ENCODE assay signal across 8 cellular contexts in genomic region chr15:80403712-80404056, GRCh38. TPM values are rescaled to one million over a fixed set of nuclear protein-coding genes. Genes with fewer than 3 reads are reported as not detected.
DNase-seq lines count a peak whose midpoint lies in the region; ATAC-seq, FAIRE-seq and TF ChIP-seq lines count a peak whose summit lies in the region.

No MANE protein-coding gene starts in this region.

- H4K8ac ChIP-seq in H1 (ENCODE audit: extremely low read depth, insufficient read depth, low read length), result peak overlapping the region; percentile 95

- H2BK20ac ChIP-seq in H1 (ENCODE audit: low read length), result no peak overlapping the region

- H3K4ac ChIP-seq in H1 (replicated peaks; ENCODE audit: insufficient read length, low read depth, low read length), result no peak overlapping the region

- FAIRE-seq in H1 (lab: Jason Lieb, UNC), result no peak

- H2BK12ac ChIP-seq in H1 (ENCODE audit: low read depth, low read length), result 0 out of 2 replicates have a peak overlapping the region, but pooled peaks have one; percentile 39

- no peaks in the 10 kb centered on the region for H3K9me3 Mint-ChIP-seq in mesothelial cell of epicardium

- H3K4me2 ChIP-seq in H1 (ENCODE audit: insufficient read depth in 1 of 2, low read depth in 2 of 2, low read length in 2 of 2), result peak overlapping the region; percentile 81 to 87

- no peak for TF ChIP-seq EP300 in H1 (IDR thresholded peaks at IDR 0.05; ENCODE audit: borderline replicate concordance in 1 of 2, low read depth in 2 of 2, low read length in 2 of 2)

- no peak overlapping the region for H3K56ac ChIP-seq in H1 (replicated peaks; ENCODE audit: insufficient read length, low read depth, low read length)

- TF ChIP-seq POLR2A in H1 (IDR thresholded peaks at IDR 0.05; ENCODE audit: control extremely low read depth in 1 of 2, low read depth in 2 of 2, low read length in 2 of 2), result peak in 1 of 2 experiments; percentile 81; a peak in 1 of 3 replicates

- no peaks in the 10 kb centered on the region for H3K36me3 ChIP-seq in ACC112 (ENCODE audit: insufficient read depth, low read length)
- H3K36me3 ChIP-seq in H1 (ENCODE audit: control insufficient read depth in 2 of 4, insufficient read depth in 4 of 4, low read length in 3 of 4), result no peaks in the 10 kb centered on the region

- ATAC-seq in GM21526 (IDR thresholded peaks at IDR 0.05; ENCODE audit: low FRiP score, unreplicated experiment), result no peak

- DNase-seq in LoVo (ENCODE audit: low spot score) (peak; percentile 30), H1 (ENCODE audit: low read depth in 1 of 2, low spot score in 2 of 2) (peak in 1 of 2 experiments; percentile 71), mesothelial cell of epicardium (ENCODE audit: low spot score in 2 of 2, unreplicated experiment in 2 of 2) (peak; percentile 26 to 60), T1000 (lab: John Stamatoyannopoulos, UW) (no peak), NCI-H446 treated with DMSO at 0.1 percent for 48 hours (lab: John Stamatoyannopoulos, UW) (no peak)
- no peak for DNase-seq in stimulated activated naive CD4-positive, alpha-beta T cell treated with Interleukin-2 at 50 U/mL for 16 hours (lab: John Stamatoyannopoulos, UW)

- H3K27ac ChIP-seq in ACC112 (ENCODE audit: low read depth, low read length) (no peak overlapping the region), H1 (ENCODE audit: low read depth, low read length) (peak overlapping the region; percentile 75)

- no peak overlapping the region for H2AK5ac ChIP-seq in H1 (ENCODE audit: low read depth, low read length)

- no peaks in the 10 kb centered on the region for H3K9me3 ChIP-seq in H1 (ENCODE audit: insufficient read depth in 2 of 2, low read depth in 1 of 2, low read length in 1 of 2)

- H2BK15ac ChIP-seq in H1 (ENCODE audit: low read length), result no peak overlapping the region

- peak overlapping the region; percentile 58 for H3K4me3 Mint-ChIP-seq in mesothelial cell of epicardium

- peak overlapping the region; percentile 31 for H4K91ac ChIP-seq in H1 (replicated peaks; ENCODE audit: insufficient read length, low read length)

- peaks cover 95% of the 10 kb centered on the region for H3K27me3 ChIP-seq in ACC112 (ENCODE audit: insufficient read depth, low read length)
- H3K27me3 ChIP-seq in H1 (replicated peaks in 1 of 4; ENCODE audit: control insufficient read depth in 3 of 4, extremely low read depth in 1 of 4, insufficient read depth in 3 of 4, low read length in 3 of 4), result peaks cover 0 to 8% (median 3%) of the 10 kb centered on the region in 4 experiments; a peak in 4 of 7 replicates

- H3K79me1 ChIP-seq in H1 (ENCODE audit: low read depth, low read length), result no peaks in the 10 kb centered on the region; the same call in 1 of the 2 replicates

- H3K23me2 ChIP-seq in H1 (ENCODE audit: low read depth, low read length), result peaks cover 9% of the 10 kb centered on the region; the same call in 1 of the 2 replicates

- CTCF ChIA-PET in H1 (lab: Charles Lee; ENCODE audit: partially characterized antibody), result no interaction called here

- no peak overlapping the region for H4K5ac ChIP-seq in H1 (ENCODE audit: insufficient read length, low read depth, low read length)

- POLR2A ChIA-PET in H1 (lab: Charles Lee; ENCODE audit: partially characterized antibody), result interaction anchor here (1.3 to 1.4 kb wide), 2 partner anchors 10 kb away, joined by 5 read pairs; no protein-coding TSS in a partner anchor

- H3K4me1 ChIP-seq in ACC112 (ENCODE audit: control insufficient read depth, insufficient read depth, low read length, unreplicated experiment) (peaks cover 4% of the 10 kb centered on the region), H1 (replicated peaks in 1 of 4; ENCODE audit: control insufficient read depth in 3 of 4, insufficient read depth in 4 of 4, low read length in 3 of 4) (peaks cover 0 to 12% (median 5%) of the 10 kb centered on the region in 4 experiments; a peak in 6 of 7 replicates)

- H3K9ac ChIP-seq in H1 (replicated peaks in 1 of 4; ENCODE audit: extremely low read depth in 1 of 4, low read depth in 3 of 4, low read length in 3 of 4), result peak overlapping the region; percentile 78 to 89 (median 84)

- no peak for TF ChIP-seq CTCF in H1 (IDR thresholded peaks at IDR 0.05; ENCODE audit: control extremely low read depth in 1 of 3, insufficient read depth in 1 of 3, low read depth in 1 of 3, low read length in 3 of 3)
- TF ChIP-seq CTCF in mesothelial cell of epicardium (IDR thresholded peaks at IDR 0.05; ENCODE audit: unreplicated experiment), result no peak

- H2BK5ac ChIP-seq in H1 (ENCODE audit: low read depth, low read length), result no peak overlapping the region; the same call in 1 of the 2 replicates

- H2AFZ ChIP-seq in ACC112 (ENCODE audit: low read length, unreplicated experiment) (no peak overlapping the region), H1 (ENCODE audit: low read length) (no peak overlapping the region)

- no peak overlapping the region for H3K23ac ChIP-seq in H1 (ENCODE audit: insufficient read length)

- H3K4me3 ChIP-seq in ACC112 (ENCODE audit: low read depth, low read length) (peak overlapping the region; percentile 69), H1 (ENCODE audit: extremely low read depth in 1 of 4, insufficient read depth in 2 of 4, low read depth in 3 of 4, low read length in 4 of 4) (peak overlapping the region; percentile 46 to 81 (median 68))

- H3K27me3 Mint-ChIP-seq in mesothelial cell of epicardium (ENCODE audit: low read depth), result peaks cover 53% of the 10 kb centered on the region

- no peak overlapping the region for H3K14ac ChIP-seq in H1 (ENCODE audit: insufficient read length)

- TF ChIP-seq RAD21 in H1 (IDR thresholded peaks at IDR 0.05 in 1 of 2, conservative IDR thresholded peaks at IDR 0.05 in 1 of 2; ENCODE audit: low read depth in 2 of 2, low read length in 2 of 2), result no peak

- no peak overlapping the region for H2BK120ac ChIP-seq in H1 (replicated peaks; ENCODE audit: low read depth, low read length)

- WGBS in H1 (ENCODE audit: extremely low coverage in 1 of 2, insufficient coverage in 1 of 2, insufficient read length in 1 of 2, insufficient replicate concordance in 2 of 2, low coverage in 1 of 2, low lambda C conversion rate in 2 of 2, missing lambda C conversion rate in 1 of 2), 2 experiments, result 3% methylated on average over 30 of the region's 30 CpGs; no CpG with 5 or more reads in 1 of the 2 experiments

- H3K79me2 ChIP-seq in ACC112 (ENCODE audit: control insufficient read depth, insufficient read depth, low read length, unreplicated experiment), result no peaks in the 10 kb centered on the region
- H3K79me2 ChIP-seq in H1 (ENCODE audit: control insufficient read depth in 1 of 2, insufficient read depth in 2 of 2, low read length in 2 of 2), result peaks cover 0 to 6% of the 10 kb centered on the region in 2 experiments; a peak in 2 of 4 replicates

- peak overlapping the region; percentile 96 for H3K18ac ChIP-seq in H1 (ENCODE audit: extremely low read depth, low read length)

- peaks cover 8% of the 10 kb centered on the region for H3K4me1 Mint-ChIP-seq in mesothelial cell of epicardium

- H3K27ac Mint-ChIP-seq in mesothelial cell of epicardium, result no peak overlapping the region

- H3K36me3 Mint-ChIP-seq in mesothelial cell of epicardium, result peaks cover 3% of the 10 kb centered on the region

- H4K20me1 ChIP-seq in H1 (replicated peaks in 1 of 2; ENCODE audit: control insufficient read depth in 1 of 2, insufficient read depth in 2 of 2, low read length in 2 of 2), result peaks cover 0 to 3% of the 10 kb centered on the region in 2 experiments

TF ChIP-seq in H1, 55 proteins besides CTCF, POLR2A, EP300 and RAD21 (continues in another document):
- TF ChIP-seq SIN3A (conservative IDR thresholded peaks at IDR 0.05 in 1 of 2, IDR thresholded peaks at IDR 0.05 in 1 of 2; ENCODE audit: low read depth in 1 of 2, low read length in 2 of 2), result no peak

RNA-seq across cellular contexts. Expression of gene ARNT2, which starts 0.5 kb away (rescaled TPM):
- total RNA-seq in H1 (2021; fragmentation: NEBNext Ultra II Directional; extraction: Animal tissue kit (Norgen Biotek cat#: 25700)), result 13.8 and 14.6 TPM in 2 replicates
- 9.5 and 10.0 TPM in 2 replicates for polyA plus RNA-seq in H1 (2011; rRNA removed)
- 7.7 TPM for polyA plus RNA-seq in H1 (2011; cell fraction: cytosol; rRNA removed)
- polyA plus RNA-seq in H1 (2011; cell fraction: nucleus; rRNA removed), result 13.5 TPM
- polyA plus RNA-seq in H1 (2012, experiment 1 of 2), result 9.6 to 12.4 TPM (median 10.8 TPM) in 4 replicates
- 4.3 TPM for polyA plus RNA-seq in H1 (2012, experiment 2 of 2)
- polyA plus RNA-seq in H1 (2013, experiment 1 of 2), result 3.7 TPM
- polyA plus RNA-seq in H1 (2013, experiment 2 of 2), result 4.0 TPM
- polyA minus RNA-seq in H1 (2011; rRNA and poly(A)+ RNA removed), result 18.9 and 28.1 TPM in 2 replicates
- polyA minus RNA-seq in H1 (2011; cell fraction: cytosol; rRNA and poly(A)+ RNA removed), result 7.8 TPM
- 16.1 TPM for polyA minus RNA-seq in H1 (2011; cell fraction: nucleus; rRNA and poly(A)+ RNA removed)
- 20.2 to 21.4 TPM (median 20.2 TPM) in 3 replicates for total RNA-seq in mesothelial cell of epicardium

Comparison
In these comparisons a context has a peak if more than half of its experiments do, and no peak if none do; other contexts are left out.
1. DNase-seq: peak in LoVo (single experiment) and mesothelial cell of epicardium (2 of 2); none in T1000 (single experiment), NCI-H446 treated with DMSO at 0.1 percent for 48 hours (single experiment) and stimulated activated naive CD4-positive, alpha-beta T cell treated with Interleukin-2 at 50 U/mL for 16 hours (single experiment).